In the genomic region with DNA sequence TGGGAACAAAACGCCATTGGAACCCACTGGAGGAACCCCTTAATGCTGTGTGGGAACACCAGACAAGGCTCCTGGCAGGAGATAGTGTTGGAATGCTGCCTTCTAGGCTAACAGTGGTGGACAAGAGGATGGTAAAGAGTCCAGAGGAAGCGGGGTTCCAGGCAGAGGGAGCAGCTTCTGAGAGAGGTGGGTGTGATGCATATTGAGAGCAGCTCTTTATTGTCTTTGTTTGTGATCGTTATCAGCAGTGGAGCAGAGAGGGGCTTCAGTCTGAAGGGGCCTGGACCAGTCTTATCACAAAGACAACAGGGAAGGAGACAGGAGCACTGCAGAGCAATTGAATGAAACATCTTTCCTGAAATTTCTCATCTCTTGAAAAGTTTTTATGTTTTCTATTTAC, we compare ENCODE assay signal across 1 cellular context.
TF ChIP-seq lines count a peak whose summit lies in the region.

No MANE protein-coding gene starts in this region.

TF ChIP-seq in neural cell, 6 proteins besides CTCF, POLR2A, EP300 and RAD21 (continued from another document):
- TF ChIP-seq SMC3 (conservative IDR thresholded peaks at IDR 0.05; ENCODE audit: poor library complexity) (no peak), MXI1 (conservative IDR thresholded peaks at IDR 0.05; ENCODE audit: poor library complexity, severe bottlenecking) (no peak), EZH2 (IDR thresholded peaks at IDR 0.05; ENCODE audit: borderline replicate concordance, insufficient read depth, low read length, poor library complexity, severe bottlenecking) (no peak)
